ENCODE assay signal across 22 cellular contexts in genomic region chr7:131503639-131504038, GRCh38. TPM values are rescaled to one million over a fixed set of nuclear protein-coding genes. Genes with fewer than 3 reads are reported as not detected.
DNase-seq lines count a peak whose midpoint lies in the region; ATAC-seq and TF ChIP-seq lines count a peak whose summit lies in the region.
"Had no signal": no experiment of that assay in that cellular context is flagged by ENCODE, and none has a peak within 500 bp of the region (broad histone marks: within the 10 kb centered on the region; RNA-seq: fewer than 3 reads in every experiment).

No MANE protein-coding gene starts in this region.

- intact Hi-C loops in cardiac septum (cut with DNase I) (no loop called here), left ventricle myocardium superior (cut with micrococcal nuclease) (no loop called here)

- H3K36me3 ChIP-seq in cardiac muscle cell: peaks cover 25% of the 10 kb centered on the region
- peaks cover 0 to 2% (median 0%) of the 10 kb centered on the region in 3 donors for H3K36me3 ChIP-seq in Peyer's patch

- H3K27me3 Mint-ChIP-seq in osteocyte (ENCODE audit: unreplicated experiment): no peaks in the 10 kb centered on the region
- H3K27me3 Mint-ChIP-seq in natural killer cell treated with Interleukin-12 subunit alpha and Interleukin-12 subunit beta and Interleukin-15 and Interleukin-18, amount 100 ng/mL, for 72 hours: peaks cover under 1 to 5% of the 10 kb centered on the region in 2 donors
- H3K27me3 Mint-ChIP-seq: activated B cell treated with CpG ODN at 0.5 μM for 24 hours; activated naive CD8-positive, alpha-beta T cell treated with anti-CD3 and anti-CD28 coated beads, Interleukin-2, amount 50 U/mL, for 24 hours; activated T-helper 17 cell treated with anti-CD3 and anti-CD28 coated beads, Interleukin-2, amount 50 U/mL, for 72 hours had no signal

- H3K9me3 ChIP-seq in cardiac muscle cell (ENCODE audit: low read depth): no peaks in the 10 kb centered on the region
- no peaks in the 10 kb centered on the region for H3K9me3 ChIP-seq in Peyer's patch
- H3K9me3 ChIP-seq: A549; BLaER1 treated with 17β-estradiol and CSF1 and Interleukin-3, amounts not matched to agents 10 nM and 100 nM had no signal

- peak overlapping the region; percentile 66 for H3K27ac ChIP-seq in cardiac muscle cell
- no peak overlapping the region for H3K27ac ChIP-seq in Peyer's patch

- H3K4me3 ChIP-seq in cardiac muscle cell: no peak overlapping the region
- H3K4me3 ChIP-seq in Peyer's patch: no peak overlapping the region
- H3K4me3 ChIP-seq: A549; BLaER1 treated with 17β-estradiol and CSF1 and Interleukin-3, amounts not matched to agents 10 nM and 100 nM had no signal

- no peaks in the 10 kb centered on the region for H3K27me3 ChIP-seq in cardiac muscle cell
- no peaks in the 10 kb centered on the region for H3K27me3 ChIP-seq in Peyer's patch
- H3K27me3 ChIP-seq: BLaER1 treated with 17β-estradiol and CSF1 and Interleukin-3, amounts not matched to agents 10 nM and 100 nM had no signal

- peaks cover 30% of the 10 kb centered on the region for H3K4me1 Mint-ChIP-seq in osteocyte (ENCODE audit: unreplicated experiment)
- H3K4me1 Mint-ChIP-seq in natural killer cell treated with Interleukin-12 subunit alpha and Interleukin-12 subunit beta and Interleukin-15 and Interleukin-18, amount 100 ng/mL, for 72 hours (ENCODE audit: low read depth in 2 of 2): peaks cover 25 to 30% of the 10 kb centered on the region in 2 donors

- TF ChIP-seq POLR2A in Peyer's patch (IDR thresholded peaks at IDR 0.05): no peak

- H3K36me3 Mint-ChIP-seq in osteocyte (ENCODE audit: unreplicated experiment): peaks cover 10% of the 10 kb centered on the region
- H3K36me3 Mint-ChIP-seq in natural killer cell treated with Interleukin-12 subunit alpha and Interleukin-12 subunit beta and Interleukin-15 and Interleukin-18, amount 100 ng/mL, for 72 hours: no peaks in the 10 kb centered on the region
- H3K36me3 Mint-ChIP-seq: stimulated activated memory B cell treated with anti-CD40 and anti-IgM and Interleukin-4, amounts not matched to agents 10 μg/mL and 1 μg/mL and 100 μg/mL, for 72 hours had no signal

- TF ChIP-seq CTCF in cardiac muscle cell (IDR thresholded peaks at IDR 0.05; ENCODE audit: low read depth, low read length) (no peak), osteocyte (IDR thresholded peaks at IDR 0.05) (no peak), Peyer's patch (IDR thresholded peaks at IDR 0.05) (no peak)

- no peaks in the 10 kb centered on the region for H3K9me3 Mint-ChIP-seq in osteocyte (ENCODE audit: unreplicated experiment)
- no peaks in the 10 kb centered on the region for H3K9me3 Mint-ChIP-seq in natural killer cell treated with Interleukin-12 subunit alpha and Interleukin-12 subunit beta and Interleukin-15 and Interleukin-18, amount 100 ng/mL, for 72 hours
- H3K9me3 Mint-ChIP-seq: activated B cell treated with CpG ODN at 0.5 μM for 24 hours; activated naive CD8-positive, alpha-beta T cell treated with anti-CD3 and anti-CD28 coated beads, Interleukin-2, amount 50 U/mL, for 24 hours; activated T-helper 17 cell treated with anti-CD3 and anti-CD28 coated beads, Interleukin-2, amount 50 U/mL, for 72 hours; central memory CD8-positive, alpha-beta T cell; stimulated activated memory B cell treated with anti-CD40 and anti-IgM and Interleukin-4, amounts not matched to agents 10 μg/mL and 1 μg/mL and 100 μg/mL, for 72 hours had no signal

- H3K4me1 ChIP-seq in cardiac muscle cell (ENCODE audit: low read depth) (no peaks in the 10 kb centered on the region), Peyer's patch (peaks cover 0 to 14% (median 0%) of the 10 kb centered on the region in 4 donors)

- no peak overlapping the region for H3K4me3 Mint-ChIP-seq in osteocyte (ENCODE audit: unreplicated experiment)
- no peak overlapping the region for H3K4me3 Mint-ChIP-seq in natural killer cell treated with Interleukin-12 subunit alpha and Interleukin-12 subunit beta and Interleukin-15 and Interleukin-18, amount 100 ng/mL, for 72 hours
- H3K4me3 Mint-ChIP-seq: activated B cell treated with CpG ODN at 0.5 μM for 24 hours; activated naive CD8-positive, alpha-beta T cell treated with anti-CD3 and anti-CD28 coated beads, Interleukin-2, amount 50 U/mL, for 24 hours; activated T-helper 17 cell treated with anti-CD3 and anti-CD28 coated beads, Interleukin-2, amount 50 U/mL, for 72 hours; central memory CD8-positive, alpha-beta T cell; stimulated activated memory B cell treated with anti-CD40 and anti-IgM and Interleukin-4, amounts not matched to agents 10 μg/mL and 1 μg/mL and 100 μg/mL, for 72 hours; T-helper 17 cell had no signal

- peak overlapping the region; percentile 76 for H3K27ac Mint-ChIP-seq in osteocyte (ENCODE audit: unreplicated experiment)
- H3K27ac Mint-ChIP-seq in natural killer cell treated with Interleukin-12 subunit alpha and Interleukin-12 subunit beta and Interleukin-15 and Interleukin-18, amount 100 ng/mL, for 72 hours: no peak overlapping the region
- H3K27ac Mint-ChIP-seq: activated B cell treated with CpG ODN at 0.5 μM for 24 hours; activated naive CD8-positive, alpha-beta T cell treated with anti-CD3 and anti-CD28 coated beads, Interleukin-2, amount 50 U/mL, for 24 hours; activated T-helper 17 cell treated with anti-CD3 and anti-CD28 coated beads, Interleukin-2, amount 50 U/mL, for 72 hours; stimulated activated memory B cell treated with anti-CD40 and anti-IgM and Interleukin-4, amounts not matched to agents 10 μg/mL and 1 μg/mL and 100 μg/mL, for 72 hours had no signal

- DNase-seq in cardiac muscle cell (ENCODE audit: low read depth in 1 of 2, low spot score in 1 of 2) (no peak), cardiac septum (ENCODE audit: low spot score) (no peak), left ventricle myocardium superior (no peak), osteocyte (ENCODE audit: extremely low spot score, unreplicated experiment) (no peak), Peyer's patch (no peak), nucleus accumbens (lab: John Stamatoyannopoulos, UW) (no peak), DMS153 treated with DMSO at 0.1 percent for 48 hours (lab: John Stamatoyannopoulos, UW; ENCODE audit: unreplicated experiment) (no peak)
- DNase-seq in natural killer cell treated with Interleukin-12 subunit alpha and Interleukin-12 subunit beta and Interleukin-15 and Interleukin-18, amount 100 ng/mL, for 72 hours (ENCODE audit: low spot score): no peak
- DNase-seq: activated B cell treated with CpG ODN at 0.5 μM for 24 hours; activated naive CD8-positive, alpha-beta T cell treated with anti-CD3 and anti-CD28 coated beads, Interleukin-2, amount 50 U/mL, for 24 hours; DMS79; effector memory CD4-positive, alpha-beta T cell; left colon; NK-92 treated with Interleukin-12 subunit alpha and Interleukin-12 subunit beta, amount 100 ng/mL, for 24 hours; posterior cingulate gyrus; T-helper 17 cell; trophoblast cell had no signal

- ATAC-seq in left ventricle myocardium superior: peak; percentile 8
- no peak for ATAC-seq in natural killer cell treated with Interleukin-12 subunit alpha and Interleukin-12 subunit beta and Interleukin-15 and Interleukin-18, amount 100 ng/mL, for 72 hours
- ATAC-seq: A549; activated naive CD8-positive, alpha-beta T cell treated with anti-CD3 and anti-CD28 coated beads, Interleukin-2, amount 50 U/mL, for 24 hours; activated T-helper 17 cell treated with anti-CD3 and anti-CD28 coated beads, Interleukin-2, amount 50 U/mL, for 72 hours; left colon; stimulated activated memory B cell treated with anti-CD40 and anti-IgM and Interleukin-4, amounts not matched to agents 10 μg/mL and 1 μg/mL and 100 μg/mL, for 72 hours; T-helper 17 cell had no signal

RNA-seq across cellular contexts. Expression of gene PODXL, which starts 52.8 kb away (rescaled TPM):
- total RNA-seq in cardiac muscle cell: 52.5 and 58.5 TPM in 2 replicates
- polyA plus RNA-seq in cardiac muscle cell: 24.1 and 28.1 TPM in 2 replicates
- total RNA-seq in cardiac septum: 76.2 TPM
- total RNA-seq in left ventricle myocardium superior: 61.2 TPM
- 21.2 and 23.9 TPM in 2 replicates for total RNA-seq in osteocyte
- 10 to 100 TPM in 3 of 4 donors, 1 to 10 TPM in 1; 7.5 to 40.4 (median 15.2) TPM for total RNA-seq in Peyer's patch
- 1 to 10 TPM; 1.3 to 1.6 TPM for total RNA-seq in natural killer cell treated with Interleukin-12 subunit alpha and Interleukin-12 subunit beta and Interleukin-15 and Interleukin-18, amount 100 ng/mL, for 72 hours
